Comparison of ENCODE assay signal across 1 cellular context in genomic region chr7:2205036-2205780, GRCh38.
TF ChIP-seq lines count a peak whose summit lies in the region.

No MANE protein-coding gene starts in this region.

TF ChIP-seq in WTC11, 78 proteins besides CTCF, POLR2A, EP300 and RAD21 (continued from another document):
- no peak for TF ChIP-seq ZNF532 (CRISPR knock-in tag; IDR thresholded peaks at IDR 0.05; ENCODE audit: borderline replicate concordance)
- TF ChIP-seq FOXJ3 (CRISPR knock-in tag; IDR thresholded peaks at IDR 0.05; ENCODE audit: borderline replicate concordance): no peak
- TF ChIP-seq TEAD1 (CRISPR knock-in tag; IDR thresholded peaks at IDR 0.05): no peak
TF ChIP-seq in WTC11: peak in this region for 0.
